ENCODE assay signal across 8 cellular contexts in the genomic region with DNA sequence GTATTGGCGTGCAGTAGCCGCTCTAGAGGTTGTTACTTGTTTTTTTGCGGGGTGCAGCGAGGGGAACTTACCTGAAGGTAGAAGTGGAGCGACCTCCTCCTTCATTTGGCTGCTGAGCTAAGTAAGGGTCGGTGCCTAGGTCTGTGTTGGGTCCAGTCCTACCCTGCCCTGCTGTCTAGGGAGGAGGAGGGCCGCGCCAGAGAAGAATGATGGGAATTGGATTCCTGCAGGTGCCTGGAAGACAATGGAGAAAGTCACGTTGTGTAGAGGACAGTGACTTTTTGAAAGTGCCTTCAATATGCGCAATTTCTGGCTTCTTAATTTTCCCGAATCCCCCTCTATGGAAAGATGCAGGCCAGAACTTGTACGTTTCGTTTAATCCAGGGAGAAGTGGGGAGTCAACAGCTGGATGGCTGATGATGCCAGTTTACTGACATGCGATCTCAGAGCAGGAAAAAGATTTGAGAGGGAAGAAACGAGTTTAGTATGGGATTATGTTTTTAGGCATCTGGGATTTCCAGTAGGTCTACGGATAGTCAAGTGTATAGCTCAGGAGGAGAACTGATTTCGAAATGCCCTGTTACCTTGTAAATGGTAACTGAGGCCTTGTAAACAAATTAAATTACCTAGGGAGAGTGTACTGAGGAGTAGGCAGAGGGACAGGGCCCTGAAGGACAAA. TPM values are rescaled to one million over a fixed set of nuclear protein-coding genes. Genes with fewer than 3 reads are reported as not detected.
DNase-seq lines count a peak whose midpoint lies in the region; ATAC-seq and TF ChIP-seq lines count a peak whose summit lies in the region.

No MANE protein-coding gene starts in this region.

- H3K79me2 ChIP-seq in GM23338 (replicated peaks; ENCODE audit: insufficient read depth) (peaks cover 53% of the 10 kb centered on the region), neural cell (replicated peaks; ENCODE audit: insufficient read depth, low read length) (peaks cover 52% of the 10 kb centered on the region)

- H3K9me3 ChIP-seq in CD4-positive, CD25-positive, alpha-beta regulatory T cell (ENCODE audit: control insufficient read depth in 2 of 2, low read length in 2 of 2): no peaks in the 10 kb centered on the region
- no peaks in the 10 kb centered on the region for H3K9me3 ChIP-seq in RWPE2 (ENCODE audit: severe bottlenecking)
- H3K9me3 ChIP-seq in neural cell (ENCODE audit: low read length): no peaks in the 10 kb centered on the region

- no peaks in the 10 kb centered on the region for H3K27me3 ChIP-seq in CD4-positive, CD25-positive, alpha-beta regulatory T cell (ENCODE audit: control insufficient read depth, insufficient read depth, low read length)
- no peaks in the 10 kb centered on the region for H3K27me3 ChIP-seq in GM23338 (ENCODE audit: insufficient read depth)
- H3K27me3 ChIP-seq in RWPE2 (ENCODE audit: insufficient read depth, poor library complexity, severe bottlenecking): no peaks in the 10 kb centered on the region
- H3K27me3 ChIP-seq in neural cell (ENCODE audit: insufficient read depth, low read depth, low read length): no peaks in the 10 kb centered on the region

- peak in 1 of 3 donors; percentile 7 for DNase-seq in CD4-positive, CD25-positive, alpha-beta regulatory T cell
- DNase-seq in GM23338 (ENCODE audit: low spot score) (peak; percentile 59), RWPE2 (ENCODE audit: low spot score) (no peak), erythroblast (lab: John Stamatoyannopoulos, UW) (peak; percentile 33 to 46), ureter (ENCODE audit: low spot score) (no peak), SIG-M5 (lab: John Stamatoyannopoulos, UW) (no peak), hepatic stellate cell (ENCODE audit: low spot score) (no peak)

- no peaks in the 10 kb centered on the region for H3K9me3 Mint-ChIP-seq in CD4-positive, CD25-positive, alpha-beta regulatory T cell
- H3K9me3 Mint-ChIP-seq in GM23338: no peaks in the 10 kb centered on the region; the same call in 1 of the 3 replicates

- H3K4me3 Mint-ChIP-seq in CD4-positive, CD25-positive, alpha-beta regulatory T cell: peak overlapping the region; percentile 88 to 99 (median 98)
- peak overlapping the region; percentile 93 for H3K4me3 Mint-ChIP-seq in GM23338

- TF ChIP-seq CTCF in GM23338 (conservative IDR thresholded peaks at IDR 0.05; ENCODE audit: low read depth in 2 of 2) (no peak), RWPE2 (IDR thresholded peaks at IDR 0.05; ENCODE audit: poor library complexity, severe bottlenecking) (no peak), neural cell (IDR thresholded peaks at IDR 0.05; ENCODE audit: poor library complexity, severe bottlenecking) (no peak)

- TF ChIP-seq EP300 in neural cell (conservative IDR thresholded peaks at IDR 0.05; ENCODE audit: poor library complexity, severe bottlenecking): no peak

- H4K20me1 ChIP-seq in GM23338 (replicated peaks; ENCODE audit: insufficient read depth) (peaks cover 11% of the 10 kb centered on the region), neural cell (ENCODE audit: insufficient read depth) (no peaks in the 10 kb centered on the region)

- TF ChIP-seq POLR2A in erythroblast (IDR thresholded peaks at IDR 0.05; ENCODE audit: low read length): no peak

- peak overlapping the region; percentile 88 to 98 (median 96) for H3K27ac Mint-ChIP-seq in CD4-positive, CD25-positive, alpha-beta regulatory T cell
- peak overlapping the region; percentile 98 for H3K27ac Mint-ChIP-seq in GM23338

- no peaks in the 10 kb centered on the region for H3K27me3 Mint-ChIP-seq in CD4-positive, CD25-positive, alpha-beta regulatory T cell
- peaks cover 11% of the 10 kb centered on the region for H3K27me3 Mint-ChIP-seq in GM23338 (ENCODE audit: insufficient read depth, low read depth, poor library complexity)

- no peaks in the 10 kb centered on the region for H3K36me3 ChIP-seq in CD4-positive, CD25-positive, alpha-beta regulatory T cell (ENCODE audit: control insufficient read depth, insufficient read depth, low read length)
- H3K36me3 ChIP-seq in GM23338 (ENCODE audit: insufficient read depth): no peaks in the 10 kb centered on the region; the same call in 1 of the 2 replicates
- 0 out of 2 replicates have a peak, but pooled peaks cover 3% of the 10 kb centered on the region for H3K36me3 ChIP-seq in RWPE2 (ENCODE audit: low read depth)
- no peaks in the 10 kb centered on the region for H3K36me3 ChIP-seq in neural cell (ENCODE audit: insufficient read depth, low read length)

- H3K9me2 ChIP-seq in GM23338 (ENCODE audit: insufficient read depth): no peaks in the 10 kb centered on the region
- no peaks in the 10 kb centered on the region for H3K9me2 ChIP-seq in neural cell (ENCODE audit: insufficient read depth, low read length)

- H3K4me2 ChIP-seq in GM23338: peak overlapping the region; percentile 93
- H3K4me2 ChIP-seq in neural cell (ENCODE audit: low read length): peak overlapping the region; percentile 74

- no peak for ATAC-seq in CD4-positive, CD25-positive, alpha-beta regulatory T cell (ENCODE audit: low read depth in 2 of 2)
- ATAC-seq in GM23338 (peak; percentile 46), RWPE2 (ENCODE audit: low read depth) (no peak; the same call in 2 of the 3 replicates)

- peak overlapping the region; percentile 88 for H3K4me3 ChIP-seq in CD4-positive, CD25-positive, alpha-beta regulatory T cell (ENCODE audit: low read depth, low read length)
- H3K4me3 ChIP-seq in GM23338 (peak overlapping the region; percentile 90), RWPE2 (ENCODE audit: severe bottlenecking) (peak overlapping the region; percentile 67), neural cell (ENCODE audit: low read length) (peak overlapping the region; percentile 85)

- peaks cover 21% of the 10 kb centered on the region for H3K4me1 ChIP-seq in CD4-positive, CD25-positive, alpha-beta regulatory T cell (ENCODE audit: control insufficient read depth, insufficient read depth, low read length, poor library complexity, severe bottlenecking)
- H3K4me1 ChIP-seq in GM23338 (ENCODE audit: insufficient read depth) (peaks cover 33% of the 10 kb centered on the region), RWPE2 (ENCODE audit: insufficient read depth, poor library complexity, severe bottlenecking) (peaks cover 9% of the 10 kb centered on the region)

- H2AFZ ChIP-seq in GM23338 (peak overlapping the region; percentile 91), neural cell (ENCODE audit: low read depth, low read length) (peak overlapping the region; percentile 43)

- peak overlapping the region; percentile 80 for H3K27ac ChIP-seq in CD4-positive, CD25-positive, alpha-beta regulatory T cell (ENCODE audit: insufficient read depth, low read length, poor library complexity, severe bottlenecking)
- H3K27ac ChIP-seq in GM23338 (ENCODE audit: low read depth) (peak overlapping the region; percentile 98), RWPE2 (ENCODE audit: poor library complexity, severe bottlenecking) (peak overlapping the region; percentile 42), neural cell (ENCODE audit: low read length) (peak overlapping the region; percentile 88)

- no peaks in the 10 kb centered on the region for H3K36me3 Mint-ChIP-seq in CD4-positive, CD25-positive, alpha-beta regulatory T cell
- H3K36me3 Mint-ChIP-seq in GM23338 (ENCODE audit: low read depth): peaks cover 6% of the 10 kb centered on the region; the same call in 2 of the 3 replicates

- H3K4me1 Mint-ChIP-seq in CD4-positive, CD25-positive, alpha-beta regulatory T cell: peaks cover 8 to 54% (median 36%) of the 10 kb centered on the region in 4 donors
- peaks cover 36% of the 10 kb centered on the region for H3K4me1 Mint-ChIP-seq in GM23338

- H3F3A ChIP-seq in GM23338 (replicated peaks; ENCODE audit: low read depth) (0 out of 2 replicates have a peak, but pooled peaks cover 3% of the 10 kb centered on the region), neural cell (ENCODE audit: insufficient read depth, low read length, poor library complexity, severe bottlenecking) (peaks cover 5% of the 10 kb centered on the region)

- TF ChIP-seq RAD21 in neural cell (conservative IDR thresholded peaks at IDR 0.05): no peak

- H3K9ac ChIP-seq in neural cell (ENCODE audit: low read length): peak overlapping the region; percentile 85

TF ChIP-seq in GM23338, 12 proteins besides CTCF, POLR2A, EP300 and RAD21 (continues in another document):
- TF ChIP-seq JUNB (IDR thresholded peaks at IDR 0.05; ENCODE audit: unreplicated experiment): no peak
- TF ChIP-seq CREB1 (CRISPR knock-in tag; IDR thresholded peaks at IDR 0.05; ENCODE audit: low read depth): no peak
- TF ChIP-seq POLR2AphosphoS5 (IDR thresholded peaks at IDR 0.05; ENCODE audit: low read depth): no peak
- TF ChIP-seq NANOG (IDR thresholded peaks at IDR 0.05; ENCODE audit: borderline replicate concordance): no peak

TF ChIP-seq in neural cell, 6 proteins besides CTCF, POLR2A, EP300 and RAD21:
- TF ChIP-seq, protein P1, sequence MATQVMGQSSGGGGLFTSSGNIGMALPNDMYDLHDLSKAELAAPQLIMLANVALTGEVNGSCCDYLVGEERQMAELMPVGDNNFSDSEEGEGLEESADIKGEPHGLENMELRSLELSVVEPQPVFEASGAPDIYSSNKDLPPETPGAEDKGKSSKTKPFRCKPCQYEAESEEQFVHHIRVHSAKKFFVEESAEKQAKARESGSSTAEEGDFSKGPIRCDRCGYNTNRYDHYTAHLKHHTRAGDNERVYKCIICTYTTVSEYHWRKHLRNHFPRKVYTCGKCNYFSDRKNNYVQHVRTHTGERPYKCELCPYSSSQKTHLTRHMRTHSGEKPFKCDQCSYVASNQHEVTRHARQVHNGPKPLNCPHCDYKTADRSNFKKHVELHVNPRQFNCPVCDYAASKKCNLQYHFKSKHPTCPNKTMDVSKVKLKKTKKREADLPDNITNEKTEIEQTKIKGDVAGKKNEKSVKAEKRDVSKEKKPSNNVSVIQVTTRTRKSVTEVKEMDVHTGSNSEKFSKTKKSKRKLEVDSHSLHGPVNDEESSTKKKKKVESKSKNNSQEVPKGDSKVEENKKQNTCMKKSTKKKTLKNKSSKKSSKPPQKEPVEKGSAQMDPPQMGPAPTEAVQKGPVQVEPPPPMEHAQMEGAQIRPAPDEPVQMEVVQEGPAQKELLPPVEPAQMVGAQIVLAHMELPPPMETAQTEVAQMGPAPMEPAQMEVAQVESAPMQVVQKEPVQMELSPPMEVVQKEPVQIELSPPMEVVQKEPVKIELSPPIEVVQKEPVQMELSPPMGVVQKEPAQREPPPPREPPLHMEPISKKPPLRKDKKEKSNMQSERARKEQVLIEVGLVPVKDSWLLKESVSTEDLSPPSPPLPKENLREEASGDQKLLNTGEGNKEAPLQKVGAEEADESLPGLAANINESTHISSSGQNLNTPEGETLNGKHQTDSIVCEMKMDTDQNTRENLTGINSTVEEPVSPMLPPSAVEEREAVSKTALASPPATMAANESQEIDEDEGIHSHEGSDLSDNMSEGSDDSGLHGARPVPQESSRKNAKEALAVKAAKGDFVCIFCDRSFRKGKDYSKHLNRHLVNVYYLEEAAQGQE (IDR thresholded peaks at IDR 0.05; ENCODE audit: borderline replicate concordance): no peak

RNA-seq across cellular contexts. Expression of gene MRPS9, which starts 0.7 kb away (rescaled TPM):
- total RNA-seq in CD4-positive, CD25-positive, alpha-beta regulatory T cell: 13.2 TPM
- polyA plus RNA-seq in CD4-positive, CD25-positive, alpha-beta regulatory T cell: 10 to 100 TPM; 27.5 to 39.6 (median 34.0) TPM
- total RNA-seq in GM23338 (2014; rRNA removed; shearing (Covaris generic)): 64.7 and 70.9 TPM in 2 replicates
- 65.2 and 78.9 TPM in 2 replicates for polyA plus RNA-seq in GM23338 (2016; fragmentation: Nextera tagmentation; extraction: Ambion mirVana)
- polyA plus RNA-seq in neural cell: 42.8 and 43.5 TPM in 2 replicates
- polyA minus RNA-seq in neural cell: 30.4 and 31.7 TPM in 2 replicates
- 24.5 TPM for total RNA-seq in ureter

Comparison
In these comparisons a context has a peak if more than half of its experiments do, and no peak if none do; other contexts are left out.
1. DNase-seq: peak in GM23338 (single experiment) and erythroblast (2 of 2); none in RWPE2 (single experiment), ureter (single experiment), SIG-M5 (single experiment) and hepatic stellate cell (single experiment).
2. H3K27ac ChIP-seq: peak in every context shown above with its lines; median percentile 98 in GM23338; 88 in neural cell; 80 in CD4-positive, CD25-positive, alpha-beta regulatory T cell; 42 in RWPE2.
3. Peak in every context shown above with its lines, with median percentiles within 50 percentile points of each other: H3K4me3 ChIP-seq.